In the genomic region with DNA sequence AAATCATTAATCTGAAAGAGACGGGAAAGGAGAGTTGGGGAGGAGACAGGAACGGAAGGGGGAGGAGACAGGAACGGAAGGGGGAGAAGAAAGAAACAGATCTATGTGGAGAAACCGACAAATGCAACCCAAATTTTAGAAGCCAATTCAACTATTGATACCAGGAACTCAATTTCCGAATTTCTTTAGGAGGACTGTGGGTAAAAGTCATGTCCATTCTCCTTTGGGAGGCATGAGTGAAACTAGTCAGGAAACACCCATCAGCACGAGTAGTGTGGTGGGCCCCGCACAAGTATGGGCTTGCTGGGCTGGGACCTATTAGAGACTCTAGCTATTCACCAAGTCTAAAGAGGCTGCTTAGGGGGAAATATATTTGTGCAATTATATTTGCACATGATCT, we compare ENCODE assay signal across 1 cellular context.
TF ChIP-seq lines count a peak whose summit lies in the region.

No MANE protein-coding gene starts in this region.

TF ChIP-seq in HepG2, 621 proteins besides CTCF, POLR2A, EP300 and RAD21:
- TF ChIP-seq SMAD1 (CRISPR knock-in tag; IDR thresholded peaks at IDR 0.05; ENCODE audit: borderline replicate concordance, low read depth) (no peak), PAX8 (CRISPR knock-in tag; IDR thresholded peaks at IDR 0.05; ENCODE audit: borderline replicate concordance) (no peak), SIX1 (CRISPR knock-in tag; IDR thresholded peaks at IDR 0.05; ENCODE audit: borderline replicate concordance) (no peak), ARHGAP35 (CRISPR knock-in tag; IDR thresholded peaks at IDR 0.05; ENCODE audit: borderline replicate concordance) (no peak), ZNF207 (IDR thresholded peaks at IDR 0.05; ENCODE audit: borderline replicate concordance) (no peak), TARDBP (CRISPR knock-in tag; IDR thresholded peaks at IDR 0.05) (no peak), POLR2AphosphoS2 (IDR thresholded peaks at IDR 0.05; ENCODE audit: low read depth, low read length) (no peak), SSRP1 (CRISPR knock-in tag; IDR thresholded peaks at IDR 0.05) (no peak), RCOR2 (CRISPR knock-in tag; IDR thresholded peaks at IDR 0.05) (no peak), ZNF460 (CRISPR knock-in tag; IDR thresholded peaks at IDR 0.05; ENCODE audit: borderline replicate concordance) (no peak), CBFB (CRISPR knock-in tag; IDR thresholded peaks at IDR 0.05) (no peak)
- TF ChIP-seq, protein P1, sequence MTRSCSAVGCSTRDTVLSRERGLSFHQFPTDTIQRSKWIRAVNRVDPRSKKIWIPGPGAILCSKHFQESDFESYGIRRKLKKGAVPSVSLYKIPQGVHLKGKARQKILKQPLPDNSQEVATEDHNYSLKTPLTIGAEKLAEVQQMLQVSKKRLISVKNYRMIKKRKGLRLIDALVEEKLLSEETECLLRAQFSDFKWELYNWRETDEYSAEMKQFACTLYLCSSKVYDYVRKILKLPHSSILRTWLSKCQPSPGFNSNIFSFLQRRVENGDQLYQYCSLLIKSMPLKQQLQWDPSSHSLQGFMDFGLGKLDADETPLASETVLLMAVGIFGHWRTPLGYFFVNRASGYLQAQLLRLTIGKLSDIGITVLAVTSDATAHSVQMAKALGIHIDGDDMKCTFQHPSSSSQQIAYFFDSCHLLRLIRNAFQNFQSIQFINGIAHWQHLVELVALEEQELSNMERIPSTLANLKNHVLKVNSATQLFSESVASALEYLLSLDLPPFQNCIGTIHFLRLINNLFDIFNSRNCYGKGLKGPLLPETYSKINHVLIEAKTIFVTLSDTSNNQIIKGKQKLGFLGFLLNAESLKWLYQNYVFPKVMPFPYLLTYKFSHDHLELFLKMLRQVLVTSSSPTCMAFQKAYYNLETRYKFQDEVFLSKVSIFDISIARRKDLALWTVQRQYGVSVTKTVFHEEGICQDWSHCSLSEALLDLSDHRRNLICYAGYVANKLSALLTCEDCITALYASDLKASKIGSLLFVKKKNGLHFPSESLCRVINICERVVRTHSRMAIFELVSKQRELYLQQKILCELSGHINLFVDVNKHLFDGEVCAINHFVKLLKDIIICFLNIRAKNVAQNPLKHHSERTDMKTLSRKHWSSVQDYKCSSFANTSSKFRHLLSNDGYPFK (CRISPR knock-in tag; IDR thresholded peaks at IDR 0.05; ENCODE audit: borderline replicate concordance) = no peak
- TF ChIP-seq, protein P2, sequence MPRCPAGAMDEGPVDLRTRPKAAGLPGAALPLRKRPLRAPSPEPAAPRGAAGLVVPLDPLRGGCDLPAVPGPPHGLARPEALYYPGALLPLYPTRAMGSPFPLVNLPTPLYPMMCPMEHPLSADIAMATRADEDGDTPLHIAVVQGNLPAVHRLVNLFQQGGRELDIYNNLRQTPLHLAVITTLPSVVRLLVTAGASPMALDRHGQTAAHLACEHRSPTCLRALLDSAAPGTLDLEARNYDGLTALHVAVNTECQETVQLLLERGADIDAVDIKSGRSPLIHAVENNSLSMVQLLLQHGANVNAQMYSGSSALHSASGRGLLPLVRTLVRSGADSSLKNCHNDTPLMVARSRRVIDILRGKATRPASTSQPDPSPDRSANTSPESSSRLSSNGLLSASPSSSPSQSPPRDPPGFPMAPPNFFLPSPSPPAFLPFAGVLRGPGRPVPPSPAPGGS (CRISPR knock-in tag; IDR thresholded peaks at IDR 0.05) = no peak
- TF ChIP-seq, protein P3, sequence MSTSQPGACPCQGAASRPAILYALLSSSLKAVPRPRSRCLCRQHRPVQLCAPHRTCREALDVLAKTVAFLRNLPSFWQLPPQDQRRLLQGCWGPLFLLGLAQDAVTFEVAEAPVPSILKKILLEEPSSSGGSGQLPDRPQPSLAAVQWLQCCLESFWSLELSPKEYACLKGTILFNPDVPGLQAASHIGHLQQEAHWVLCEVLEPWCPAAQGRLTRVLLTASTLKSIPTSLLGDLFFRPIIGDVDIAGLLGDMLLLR (CRISPR knock-in tag; IDR thresholded peaks at IDR 0.05) = no peak
- TF ChIP-seq, protein P4, sequence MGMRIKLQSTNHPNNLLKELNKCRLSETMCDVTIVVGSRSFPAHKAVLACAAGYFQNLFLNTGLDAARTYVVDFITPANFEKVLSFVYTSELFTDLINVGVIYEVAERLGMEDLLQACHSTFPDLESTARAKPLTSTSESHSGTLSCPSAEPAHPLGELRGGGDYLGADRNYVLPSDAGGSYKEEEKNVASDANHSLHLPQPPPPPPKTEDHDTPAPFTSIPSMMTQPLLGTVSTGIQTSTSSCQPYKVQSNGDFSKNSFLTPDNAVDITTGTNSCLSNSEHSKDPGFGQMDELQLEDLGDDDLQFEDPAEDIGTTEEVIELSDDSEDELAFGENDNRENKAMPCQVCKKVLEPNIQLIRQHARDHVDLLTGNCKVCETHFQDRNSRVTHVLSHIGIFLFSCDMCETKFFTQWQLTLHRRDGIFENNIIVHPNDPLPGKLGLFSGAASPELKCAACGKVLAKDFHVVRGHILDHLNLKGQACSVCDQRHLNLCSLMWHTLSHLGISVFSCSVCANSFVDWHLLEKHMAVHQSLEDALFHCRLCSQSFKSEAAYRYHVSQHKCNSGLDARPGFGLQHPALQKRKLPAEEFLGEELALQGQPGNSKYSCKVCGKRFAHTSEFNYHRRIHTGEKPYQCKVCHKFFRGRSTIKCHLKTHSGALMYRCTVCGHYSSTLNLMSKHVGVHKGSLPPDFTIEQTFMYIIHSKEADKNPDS (CRISPR knock-in tag; IDR thresholded peaks at IDR 0.05) = no peak
